In the genomic region with DNA sequence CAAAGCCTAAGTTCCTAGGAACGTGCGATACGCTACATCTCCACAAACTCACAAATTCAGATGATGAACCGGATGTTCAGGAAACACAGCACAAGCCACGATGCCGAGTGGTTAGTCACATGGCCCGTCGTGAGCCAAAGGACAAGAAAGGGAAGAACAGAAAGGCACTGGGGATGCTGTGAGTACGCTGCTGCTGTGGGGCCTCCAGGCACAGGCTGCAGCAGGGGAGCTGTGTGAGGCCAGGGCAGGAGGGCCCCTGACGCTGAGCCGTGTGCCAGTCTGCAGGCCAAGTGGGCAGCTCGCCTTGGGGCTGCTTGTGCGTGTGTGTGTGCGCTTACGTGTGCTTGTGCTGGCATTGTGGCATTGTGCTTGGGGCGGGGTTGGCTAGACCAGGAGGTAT, we compare ENCODE assay signal across 21 cellular contexts.
"Had no signal": no experiment of that assay in that cellular context is flagged by ENCODE, and none has a peak within 500 bp of the region (broad histone marks: within the 10 kb centered on the region; RNA-seq: fewer than 3 reads in every experiment).

No MANE protein-coding gene starts in this region.

- H3K4me1 ChIP-seq: breast epithelium, colonic mucosa, esophagus squamous epithelium, parathyroid adenoma, spleen had no signal

- H3K4me3 ChIP-seq: breast epithelium, colonic mucosa, esophagus squamous epithelium, spleen, tibial nerve had no signal

- H3K9ac ChIP-seq: parathyroid adenoma had no signal

- H3K79me2 ChIP-seq: parathyroid adenoma had no signal

- DNase-seq: activated CD4-positive, alpha-beta T cell treated with anti-CD3 and anti-CD28 coated beads for 36 hours; activated CD4-positive, CD25-positive, alpha-beta regulatory T cell; activated CD8-positive, alpha-beta memory T cell treated with anti-CD3 and anti-CD28 coated beads, Interleukin-2, amount 10 ng/mL, durations not matched to agents 7 days and 5 days; activated CD8-positive, alpha-beta T cell treated with anti-CD3 and anti-CD28 coated beads, Interleukin-2, amount 10 ng/mL, durations not matched to agents 7 days and 5 days; activated naive CD8-positive, alpha-beta T cell treated with anti-CD3 and anti-CD28 coated beads, Interleukin-2, amount 50 U/mL, for 24 hours; activated T-cell treated with anti-CD3 and anti-CD28 coated beads, Interleukin-2, amount 50 U/mL, for 48 hours; colonic mucosa; effector CD8-positive, alpha-beta T cell; esophagus squamous epithelium; hippocampal formation; naive B cell; nephron progenitor cell; nucleus accumbens; stimulated activated naive CD4-positive, alpha-beta T cell had no signal

- ATAC-seq: activated CD4-positive, alpha-beta T cell treated with anti-CD3 and anti-CD28 coated beads for 36 hours; activated CD8-positive, alpha-beta memory T cell treated with anti-CD3 and anti-CD28 coated beads, Interleukin-2, amount 10 ng/mL, durations not matched to agents 7 days and 5 days; activated CD8-positive, alpha-beta T cell treated with anti-CD3 and anti-CD28 coated beads, Interleukin-2, amount 10 ng/mL, durations not matched to agents 7 days and 5 days; activated naive CD8-positive, alpha-beta T cell treated with anti-CD3 and anti-CD28 coated beads, Interleukin-2, amount 50 U/mL, for 24 hours; left lobe of liver; right cardiac atrium had no signal

- H2AFZ ChIP-seq: parathyroid adenoma had no signal

- H3K27me3 ChIP-seq: breast epithelium, colonic mucosa, esophagus squamous epithelium, tibial nerve had no signal

- H3K36me3 ChIP-seq: breast epithelium, colonic mucosa, esophagus squamous epithelium, spleen had no signal

- H3K9me3 ChIP-seq: colonic mucosa had no signal

- H3K27ac ChIP-seq: breast epithelium, colonic mucosa, epithelial cell of prostate, esophagus squamous epithelium, parathyroid adenoma, spleen, tibial nerve had no signal
